ENCODE assay signal across 19 cellular contexts in the genomic region with DNA sequence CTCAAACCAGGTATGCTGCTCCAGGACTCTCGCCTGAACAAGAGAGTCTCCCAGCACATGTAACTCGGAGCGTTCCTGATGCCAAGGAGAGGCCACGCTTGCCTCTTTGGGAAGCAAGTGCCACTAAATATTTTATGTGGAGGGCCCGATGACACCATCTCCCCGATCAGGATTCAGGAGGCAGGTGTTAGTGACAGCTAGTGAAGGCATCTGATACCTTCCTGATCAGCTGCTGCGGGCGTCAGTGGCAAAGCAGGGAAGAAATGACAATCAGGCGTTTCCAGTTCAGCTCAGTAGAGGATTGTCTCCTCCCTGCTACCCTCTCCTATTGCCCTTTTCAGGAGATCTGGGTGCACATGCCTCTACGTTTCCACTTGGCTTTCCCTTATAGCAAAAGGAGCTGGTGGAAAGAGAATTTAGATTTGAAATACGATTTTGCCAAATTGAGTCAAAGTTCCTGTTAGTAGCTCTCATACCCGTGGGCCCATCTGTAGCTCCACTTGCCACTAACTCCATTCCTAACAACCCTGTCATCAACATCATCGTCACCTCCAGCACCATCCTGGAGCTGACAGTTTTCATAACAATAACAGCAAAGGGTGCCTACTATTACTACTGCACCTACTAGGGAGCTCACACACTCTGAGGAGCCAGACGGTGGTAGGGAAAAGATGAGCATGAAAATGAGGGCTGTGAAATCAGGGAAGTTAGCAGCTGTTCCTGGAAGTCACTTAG. TPM values are rescaled to one million over a fixed set of nuclear protein-coding genes. Genes with fewer than 3 reads are reported as not detected.
A peak's percentile ranks its signal among the peaks of the same experiment; 100 is the strongest.
DNase-seq lines count a peak whose midpoint lies in the region; ATAC-seq and TF ChIP-seq lines count a peak whose summit lies in the region.
"Had no signal": no experiment of that assay in that cellular context is flagged by ENCODE, and none has a peak within 500 bp of the region (broad histone marks: within the 10 kb centered on the region; RNA-seq: fewer than 3 reads in every experiment).

No MANE protein-coding gene starts in this region.

- 38 to 70% methylated on average over 4 to 8 of the region's 14 CpGs for WGBS in gastroesophageal sphincter (ENCODE audit: low coverage in 1 of 2), 2 donors

- no peak for TF ChIP-seq CTCF in gastroesophageal sphincter (IDR thresholded peaks at IDR 0.05)
- TF ChIP-seq CTCF in left lung (IDR thresholded peaks at IDR 0.05): no peak

- no peaks in the 10 kb centered on the region for H3K27me3 ChIP-seq in SJSA1 (replicated peaks)
- H3K27me3 ChIP-seq in gastroesophageal sphincter: no peaks in the 10 kb centered on the region
- no peaks in the 10 kb centered on the region for H3K27me3 ChIP-seq in skeletal muscle tissue (ENCODE audit: control insufficient read depth in 3 of 3, insufficient read depth in 3 of 3, low read length in 3 of 3)
- no peaks in the 10 kb centered on the region for H3K27me3 ChIP-seq in left lung
- H3K27me3 ChIP-seq: pancreas had no signal

- no peak for TF ChIP-seq POLR2A in gastroesophageal sphincter (IDR thresholded peaks at IDR 0.05)

- peak overlapping the region; percentile 43 to 63 (median 62) for H3K9ac ChIP-seq in skeletal muscle tissue (ENCODE audit: low read depth in 1 of 3, low read length in 3 of 3)

- H3K4me1 ChIP-seq in SJSA1 (replicated peaks) (peaks cover 67% of the 10 kb centered on the region), gastroesophageal sphincter (peaks cover 24 to 94% (median 64%) of the 10 kb centered on the region in 3 donors), skeletal muscle tissue (ENCODE audit: control insufficient read depth in 3 of 3, insufficient read depth in 3 of 3, low read length in 3 of 3) (peaks cover 66 to 70% (median 68%) of the 10 kb centered on the region in 3 donors), left lung (peaks cover 41 to 75% of the 10 kb centered on the region in 2 donors)

- intact Hi-C loops in left lung (cut with DNase I): no loop called here

- H3K4me3 ChIP-seq in SJSA1 (no peak overlapping the region), gastroesophageal sphincter (no peak overlapping the region), skeletal muscle tissue (ENCODE audit: low read length in 3 of 3) (peak overlapping the region in 2 of 3 donors; percentile 4 to 41), left lung (no peak overlapping the region)
- H3K4me3 ChIP-seq: pancreas had no signal

- peak; percentile 18 for DNase-seq in NCI-H510A treated with DMSO at 0.1 percent for 48 hours (lab: John Stamatoyannopoulos, UW)
- no peak for DNase-seq in NCI-H510A (lab: John Stamatoyannopoulos, UW)
- DNase-seq in SJSA1 (ENCODE audit: low read depth in 1 of 2, low spot score in 2 of 2): no peak
- DNase-seq in NOMO-1 treated with dmso at 0.1 percent for 144 hours (lab: John Stamatoyannopoulos, UW; ENCODE audit: unreplicated experiment): no peak
- DNase-seq in left lung: no peak
- DNase-seq: activated CD4-positive, alpha-beta T cell treated with anti-CD3 and anti-CD28 coated beads for 48 hours; activated naive CD8-positive, alpha-beta T cell treated with anti-CD3 and anti-CD28 coated beads for 36 hours; DMS79; Karpas-422; naive thymus-derived CD4-positive, alpha-beta T cell; NCI-H1417; NCI-H526; pancreas; stimulated activated naive CD4-positive, alpha-beta T cell treated with Interleukin-2 at 50 U/mL for 16 hours; T-helper 1 cell had no signal

- no peak for TF ChIP-seq EP300 in gastroesophageal sphincter (IDR thresholded peaks at IDR 0.05)

- H3K9me3 ChIP-seq in SJSA1 (replicated peaks) (no peaks in the 10 kb centered on the region), gastroesophageal sphincter (no peaks in the 10 kb centered on the region), skeletal muscle tissue (ENCODE audit: control insufficient read depth in 3 of 3, low read length in 3 of 3) (no peaks in the 10 kb centered on the region), left lung (no peaks in the 10 kb centered on the region)
- H3K9me3 ChIP-seq: pancreas had no signal

- H3K27ac ChIP-seq in SJSA1: peak overlapping the region; percentile 45; the same call in 1 of the 2 replicates
- peak overlapping the region; percentile 31 to 85 (median 70) for H3K27ac ChIP-seq in gastroesophageal sphincter
- peak overlapping the region; percentile 82 for H3K27ac ChIP-seq in skeletal muscle tissue (ENCODE audit: low read depth, low read length)
- H3K27ac ChIP-seq in left lung: no peak overlapping the region
- H3K27ac ChIP-seq: 22Rv1, pancreas had no signal

- H3K36me3 ChIP-seq in SJSA1 (peaks cover 35% of the 10 kb centered on the region), gastroesophageal sphincter (peaks cover 0 to 4% of the 10 kb centered on the region in 2 donors), skeletal muscle tissue (ENCODE audit: control insufficient read depth in 3 of 3, insufficient read depth in 3 of 3, low read length in 3 of 3) (peaks cover 0 to 2% (median 1%) of the 10 kb centered on the region in 3 donors), left lung (no peaks in the 10 kb centered on the region)

- no peak for ATAC-seq in gastroesophageal sphincter
- ATAC-seq in left lung: no peak
- no peak for ATAC-seq in GM21737 (IDR thresholded peaks at IDR 0.05; ENCODE audit: unreplicated experiment)
- ATAC-seq: naive thymus-derived CD4-positive, alpha-beta T cell; pancreas had no signal

RNA-seq across cellular contexts. Expression of a gene that starts 21.6 kb away (rescaled TPM):
- total RNA-seq in SJSA1 (2014; rRNA removed; shearing (Covaris generic)): 5.4 and 8.7 TPM in 2 replicates
- total RNA-seq in gastroesophageal sphincter (10 to 100 TPM; 12.5 to 38.3 (median 32.0) TPM), skeletal muscle tissue (14.1 TPM), left lung (10 to 100 TPM; 73.5 to 92.8 TPM)

Comparison
In these comparisons a context has a peak if more than half of its experiments do, and no peak if none do; other contexts are left out.
1. H3K27ac ChIP-seq: peak in SJSA1 (single experiment), gastroesophageal sphincter (4 of 4) and skeletal muscle tissue (single experiment); none in left lung (0 of 2).
2. H3K4me3 ChIP-seq: peak in skeletal muscle tissue (2 of 3); none in SJSA1 (single experiment), gastroesophageal sphincter (0 of 2) and left lung (0 of 2).